In the genomic region with DNA sequence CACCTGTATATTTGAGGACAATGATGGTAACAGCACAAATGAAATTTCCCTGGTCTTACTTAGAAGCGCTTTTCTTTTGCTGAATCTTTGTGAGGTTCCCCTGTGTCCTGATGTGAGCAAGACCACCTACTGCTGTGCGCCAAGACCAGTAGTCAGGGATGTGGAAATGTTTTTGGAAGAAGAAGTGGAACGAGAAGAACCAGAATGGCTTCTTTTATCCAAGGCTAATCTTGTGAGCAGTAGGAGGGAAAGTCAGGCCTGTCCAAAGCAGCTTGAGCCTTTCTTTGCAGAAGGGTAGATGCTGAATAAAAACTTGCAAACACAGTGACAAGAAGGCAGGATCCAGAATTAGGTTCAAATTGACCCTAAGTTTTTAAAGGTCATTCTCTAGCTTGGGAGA, we compare ENCODE assay signal across 20 cellular contexts.
"Had no signal": no experiment of that assay in that cellular context is flagged by ENCODE, and none has a peak within 500 bp of the region (broad histone marks: within the 10 kb centered on the region; RNA-seq: fewer than 3 reads in every experiment).

No MANE protein-coding gene starts in this region.

- H3K27me3 ChIP-seq: gastrocnemius medialis, right lobe of liver, suprapubic skin, transverse colon, vagina had no signal

- H3K9me3 ChIP-seq: gastrocnemius medialis, lower lobe of right lung, right lobe of liver, suprapubic skin, transverse colon, vagina had no signal

- H3K9me3 Mint-ChIP-seq: memory B cell; neural crest cell; stimulated activated naive CD8-positive, alpha-beta T cell treated with anti-CD3 and anti-CD28 coated beads, Interleukin-15, amount 100 ng/mL, for 72 hours had no signal

- H2AFZ ChIP-seq: parathyroid adenoma had no signal

- H3K4me3 Mint-ChIP-seq: effector memory CD8-positive, alpha-beta T cell; memory B cell; natural killer cell; neural crest cell; stimulated activated naive CD8-positive, alpha-beta T cell treated with anti-CD3 and anti-CD28 coated beads, Interleukin-15, amount 100 ng/mL, for 72 hours had no signal

- H3K36me3 Mint-ChIP-seq: memory B cell, natural killer cell had no signal

- H3K79me2 ChIP-seq: parathyroid adenoma had no signal

- H3K36me3 ChIP-seq: gastrocnemius medialis, lower lobe of right lung, right lobe of liver, suprapubic skin, transverse colon, vagina had no signal

- H3K27me3 Mint-ChIP-seq: effector memory CD8-positive, alpha-beta T cell; memory B cell; progenitor cell of endocrine pancreas; stimulated activated naive CD8-positive, alpha-beta T cell treated with anti-CD3 and anti-CD28 coated beads, Interleukin-15, amount 100 ng/mL, for 72 hours had no signal

- H3K4me1 Mint-ChIP-seq: memory B cell; natural killer cell; neural crest cell; stimulated activated naive CD8-positive, alpha-beta T cell treated with anti-CD3 and anti-CD28 coated beads, Interleukin-15, amount 100 ng/mL, for 72 hours had no signal

- H3K9ac ChIP-seq: parathyroid adenoma had no signal

- H3K4me1 ChIP-seq: lower lobe of right lung, parathyroid adenoma, right lobe of liver, suprapubic skin, transverse colon, vagina had no signal

- H3K4me3 ChIP-seq: gastrocnemius medialis, lower lobe of right lung, right lobe of liver, suprapubic skin, transverse colon, vagina had no signal

- ATAC-seq: effector memory CD8-positive, alpha-beta T cell; gastrocnemius medialis; left ventricle myocardium superior; lower lobe of right lung; natural killer cell; right lobe of liver; stimulated activated naive CD8-positive, alpha-beta T cell treated with anti-CD3 and anti-CD28 coated beads, Interleukin-15, amount 100 ng/mL, for 72 hours had no signal

- DNase-seq: cortex of kidney; effector memory CD8-positive, alpha-beta T cell; foreskin fibroblast; gastrocnemius medialis; left ventricle myocardium superior; lower lobe of right lung; natural killer cell; right lobe of liver; small intestine; stimulated activated CD4-positive, alpha-beta T cell treated with anti-CD3 and anti-CD28 coated beads, Interleukin-15, amount 100 ng/mL, for 24 hours; stimulated activated CD4-positive, alpha-beta T cell treated with anti-CD3 and anti-CD28 coated beads, Interleukin-2, amount 100 ng/mL, for 48 hours; stimulated activated naive CD4-positive, alpha-beta T cell; stimulated activated naive CD8-positive, alpha-beta T cell treated with anti-CD3 and anti-CD28 coated beads, Interleukin-15, amount 100 ng/mL, for 72 hours; transverse colon had no signal

- H3K27ac ChIP-seq: gastrocnemius medialis, lower lobe of right lung, parathyroid adenoma, right lobe of liver, suprapubic skin, transverse colon, vagina had no signal

- H3K27ac Mint-ChIP-seq: effector memory CD8-positive, alpha-beta T cell; memory B cell; natural killer cell; progenitor cell of endocrine pancreas; stimulated activated naive CD8-positive, alpha-beta T cell treated with anti-CD3 and anti-CD28 coated beads, Interleukin-15, amount 100 ng/mL, for 72 hours had no signal
